Comparison of ENCODE assay signal across 21 cellular contexts in genomic region chr4:7826909-7827306, GRCh38.
DNase-seq lines count a peak whose midpoint lies in the region; ATAC-seq, FAIRE-seq and TF ChIP-seq lines count a peak whose summit lies in the region.
"Had no signal": no experiment of that assay in that cellular context is flagged by ENCODE, and none has a peak within 500 bp of the region (broad histone marks: within the 10 kb centered on the region; RNA-seq: fewer than 3 reads in every experiment).

No MANE protein-coding gene starts in this region.

- TF ChIP-seq POLR2A in K562 (conservative IDR thresholded peaks at IDR 0.05) = no peak

- no peaks in the 10 kb centered on the region for H3K27me3 Mint-ChIP-seq in activated CD4-positive, alpha-beta T cell treated with anti-CD3 and anti-CD28 coated beads for 36 hours
- H3K27me3 Mint-ChIP-seq in CD8-positive, alpha-beta T cell (ENCODE audit: low read depth) = no peaks in the 10 kb centered on the region
- H3K27me3 Mint-ChIP-seq in natural killer cell treated with Interleukin-12 subunit alpha and Interleukin-12 subunit beta and Interleukin-15 and Interleukin-18, amount 100 ng/mL, for 72 hours = peaks cover 0 to 18% of the 10 kb centered on the region in 2 donors

- H4K20me1 ChIP-seq in K562 (replicated peaks; ENCODE audit: control insufficient read depth, insufficient read depth, low read length) = no peaks in the 10 kb centered on the region

- peaks cover 31% of the 10 kb centered on the region for H3K4me1 ChIP-seq in CD8-positive, alpha-beta T cell (ENCODE audit: insufficient read depth, low read length)
- peaks cover 0 to 21% of the 10 kb centered on the region in 2 experiments; a peak in 3 of 5 replicates for H3K4me1 ChIP-seq in K562 (replicated peaks in 1 of 2; ENCODE audit: control insufficient read depth in 2 of 2, insufficient read depth in 2 of 2, low read length in 2 of 2)
- H3K4me1 ChIP-seq: HAP-1 had no signal

- no peaks in the 10 kb centered on the region for H3K9me3 ChIP-seq in CD8-positive, alpha-beta T cell (ENCODE audit: low read length)
- no peaks in the 10 kb centered on the region for H3K9me3 ChIP-seq in K562 (replicated peaks; ENCODE audit: control insufficient read depth, insufficient read depth, low read depth, low read length)
- H3K9me3 ChIP-seq: HAP-1, pancreas had no signal

- no peak overlapping the region for H3K9ac ChIP-seq in K562 (ENCODE audit: insufficient read depth in 1 of 2, low read depth in 2 of 2, low read length in 2 of 2)

- no peaks in the 10 kb centered on the region for H3K36me3 ChIP-seq in CD8-positive, alpha-beta T cell (ENCODE audit: insufficient read depth, low read length)
- no peaks in the 10 kb centered on the region for H3K36me3 ChIP-seq in K562 (ENCODE audit: control insufficient read depth, insufficient read depth, low read length)
- H3K36me3 ChIP-seq: HAP-1, pancreas had no signal

- no peaks in the 10 kb centered on the region for H3K9me3 Mint-ChIP-seq in activated CD4-positive, alpha-beta T cell treated with anti-CD3 and anti-CD28 coated beads for 36 hours (ENCODE audit: low read depth)
- no peaks in the 10 kb centered on the region for H3K9me3 Mint-ChIP-seq in CD8-positive, alpha-beta T cell
- no peaks in the 10 kb centered on the region for H3K9me3 Mint-ChIP-seq in natural killer cell treated with Interleukin-12 subunit alpha and Interleukin-12 subunit beta and Interleukin-15 and Interleukin-18, amount 100 ng/mL, for 72 hours

- intact Hi-C loops in activated CD4-positive, alpha-beta T cell treated with anti-CD3 and anti-CD28 coated beads for 36 hours (cut with DNase I, micrococcal nuclease) = no loop called here
- intact Hi-C loops in CD8-positive, alpha-beta T cell (cut with DNase I, micrococcal nuclease) = no loop called here
- intact Hi-C loops in K562 (cut with micrococcal nuclease) = no loop called here

- no peak overlapping the region for H2AFZ ChIP-seq in K562 (ENCODE audit: low read depth, low read length)

- no peak overlapping the region for H3K4me3 ChIP-seq in CD8-positive, alpha-beta T cell (ENCODE audit: low read depth, low read length)
- no peak overlapping the region for H3K4me3 ChIP-seq in K562
- H3K4me3 ChIP-seq: HAP-1, pancreas had no signal

- no peaks in the 10 kb centered on the region for H3K9me1 ChIP-seq in K562 (ENCODE audit: control insufficient read depth, insufficient read depth, low read length)

- in situ Hi-C loops in K562 (cut with MboI) (no loop called here), KBM-7 (cut with MboI; ENCODE audit: low pct_unique_long_range_greater_than_20kb, low sequenced_read_pairs) (no loop called here)

- no peak overlapping the region for H3K4me3 Mint-ChIP-seq in activated CD4-positive, alpha-beta T cell treated with anti-CD3 and anti-CD28 coated beads for 36 hours
- peak overlapping the region; percentile 47 for H3K4me3 Mint-ChIP-seq in CD8-positive, alpha-beta T cell
- H3K4me3 Mint-ChIP-seq in natural killer cell treated with Interleukin-12 subunit alpha and Interleukin-12 subunit beta and Interleukin-15 and Interleukin-18, amount 100 ng/mL, for 72 hours = peak overlapping the region; percentile 66
- H3K4me3 Mint-ChIP-seq: IgD-negative memory B cell, WTC11 had no signal

- no peak for ATAC-seq in activated CD4-positive, alpha-beta T cell treated with anti-CD3 and anti-CD28 coated beads for 36 hours
- no peak for ATAC-seq in CD8-positive, alpha-beta T cell
- ATAC-seq in K562 (no peak), GM18861 (IDR thresholded peaks at IDR 0.05; ENCODE audit: unreplicated experiment) (no peak)
- ATAC-seq in natural killer cell treated with Interleukin-12 subunit alpha and Interleukin-12 subunit beta and Interleukin-15 and Interleukin-18, amount 100 ng/mL, for 72 hours = no peak
- ATAC-seq: left lobe of liver, pancreas had no signal

- no peak for FAIRE-seq in K562 (lab: Jason Lieb, UNC)
- FAIRE-seq: GM12891, pancreas had no signal

- no peak for TF ChIP-seq RAD21 in K562 (CRISPR knock-in tag; conservative IDR thresholded peaks at IDR 0.05 in 1 of 2, IDR thresholded peaks at IDR 0.05 in 1 of 2)

- peaks cover 27% of the 10 kb centered on the region for H3K36me3 Mint-ChIP-seq in activated CD4-positive, alpha-beta T cell treated with anti-CD3 and anti-CD28 coated beads for 36 hours (ENCODE audit: low read depth)
- peaks cover 19% of the 10 kb centered on the region for H3K36me3 Mint-ChIP-seq in CD8-positive, alpha-beta T cell
- H3K36me3 Mint-ChIP-seq in natural killer cell treated with Interleukin-12 subunit alpha and Interleukin-12 subunit beta and Interleukin-15 and Interleukin-18, amount 100 ng/mL, for 72 hours = peaks cover 4% of the 10 kb centered on the region
- H3K36me3 Mint-ChIP-seq: IgD-negative memory B cell had no signal

- no peaks in the 10 kb centered on the region for H3K27me3 ChIP-seq in CD8-positive, alpha-beta T cell (ENCODE audit: insufficient read depth, low read length)
- peaks cover 10 to 28% of the 10 kb centered on the region in 2 experiments; a peak in 4 of 5 replicates for H3K27me3 ChIP-seq in K562 (ENCODE audit: control insufficient read depth in 2 of 2, insufficient read depth in 2 of 2, low read length in 2 of 2)
- H3K27me3 ChIP-seq: pancreas had no signal

- CTCF ChIA-PET in activated CD4-positive, alpha-beta T cell treated with anti-CD3 and anti-CD28 coated beads for 36 hours (lab: Charles Lee) = no interaction called here
- CTCF ChIA-PET in CD8-positive, alpha-beta T cell (lab: Charles Lee) = interaction anchor here (1.5 to 1.9 kb wide), 4 partner anchors 20 to 160 kb away, joined by 3 to 7 read pairs (median 6); no protein-coding TSS in a partner anchor
- CTCF ChIA-PET in K562 (lab: Yijun Ruan, JAX; ENCODE audit: low intra/inter-chr PET ratio) = no interaction called here

- no peak for TF ChIP-seq CTCF in CD8-positive, alpha-beta T cell (IDR thresholded peaks at IDR 0.05)
- TF ChIP-seq CTCF in K562 (IDR thresholded peaks at IDR 0.05 in 2 of 3, conservative IDR thresholded peaks at IDR 0.05 in 1 of 3; ENCODE audit: insufficient read depth in 2 of 3, low read depth in 1 of 3, low read length in 3 of 3) = no peak

- H3K4me2 ChIP-seq in K562 (ENCODE audit: insufficient read depth, low read length) = no peak overlapping the region

- no peak overlapping the region for H3K27ac ChIP-seq in CD8-positive, alpha-beta T cell (ENCODE audit: low read depth, low read length)
- no peak overlapping the region for H3K27ac ChIP-seq in K562 (ENCODE audit: extremely low read depth, low read depth, low read length)
- H3K27ac ChIP-seq: C4-2B, pancreas had no signal

- 4% methylated on average over 11 of the region's 11 CpGs for WGBS in K562 (ENCODE audit: insufficient coverage, low coverage, missing lambda C conversion rate)

- no peak for TF ChIP-seq EP300 in K562 (IDR thresholded peaks at IDR 0.05; ENCODE audit: low read length)

- BruUV-seq in K562 (replicated peaks; lab: Mats Ljungman, UMichigan) = no TSS peak

- H3K27ac Mint-ChIP-seq in activated CD4-positive, alpha-beta T cell treated with anti-CD3 and anti-CD28 coated beads for 36 hours = peak overlapping the region; percentile 2
- H3K27ac Mint-ChIP-seq in CD8-positive, alpha-beta T cell = peak overlapping the region; percentile 28
- H3K27ac Mint-ChIP-seq in natural killer cell treated with Interleukin-12 subunit alpha and Interleukin-12 subunit beta and Interleukin-15 and Interleukin-18, amount 100 ng/mL, for 72 hours = peak overlapping the region in 1 of 2 donors; percentile 17

- no peaks in the 10 kb centered on the region for H3K79me2 ChIP-seq in K562 (ENCODE audit: control insufficient read depth, insufficient read depth, low read length)

- POLR2A ChIA-PET in activated CD4-positive, alpha-beta T cell treated with anti-CD3 and anti-CD28 coated beads for 36 hours (lab: Charles Lee) = no interaction called here
- POLR2A ChIA-PET in CD8-positive, alpha-beta T cell (lab: Charles Lee) = no interaction called here
- POLR2A ChIA-PET in K562 (lab: Yijun Ruan, JAX) = interaction anchor here (0.6 to 0.9 kb wide), 2 partner anchors 9 to 129 kb away, joined by 3 to 4 read pairs; no protein-coding TSS in a partner anchor

- no peak for DNase-seq in activated CD4-positive, alpha-beta T cell treated with anti-CD3 and anti-CD28 coated beads for 36 hours
- no peak for DNase-seq in activated CD4-positive, alpha-beta T cell treated with anti-CD3 and anti-CD28 coated beads for 48 hours
- DNase-seq in CD8-positive, alpha-beta T cell = no peak
- DNase-seq in K562 (ENCODE audit: extremely low read depth in 1 of 4, low spot score in 3 of 4) (no peak), KBM-7 (no peak), HPDE6-E6E7 (ENCODE audit: extremely low spot score) (no peak)
- no peak for DNase-seq in natural killer cell treated with Interleukin-12 subunit alpha and Interleukin-12 subunit beta and Interleukin-15 and Interleukin-18, amount 100 ng/mL, for 72 hours (ENCODE audit: low spot score)
- DNase-seq: activated effector memory CD4-positive, alpha-beta T cell treated with anti-CD3 and anti-CD28 coated beads, Interleukin-2, amount 50 U/mL, for 16 hours; aorta; DMS53; NCI-H1694 treated with DMSO at 0.1 percent for 48 hours; NCI-H774; pancreas; SHP77 had no signal

- H3K4me1 Mint-ChIP-seq in activated CD4-positive, alpha-beta T cell treated with anti-CD3 and anti-CD28 coated beads for 36 hours = peaks cover 46% of the 10 kb centered on the region
- H3K4me1 Mint-ChIP-seq in CD8-positive, alpha-beta T cell (ENCODE audit: low read depth) = peaks cover 43% of the 10 kb centered on the region
- H3K4me1 Mint-ChIP-seq in natural killer cell treated with Interleukin-12 subunit alpha and Interleukin-12 subunit beta and Interleukin-15 and Interleukin-18, amount 100 ng/mL, for 72 hours (ENCODE audit: low read depth in 2 of 2) = peaks cover 36 to 54% of the 10 kb centered on the region in 2 donors
- H3K4me1 Mint-ChIP-seq: IgD-negative memory B cell had no signal

TF ChIP-seq in K562, 482 proteins besides CTCF, POLR2A, EP300 and RAD21 (continues in another document):
- TF ChIP-seq ZNF583 (CRISPR knock-in tag; IDR thresholded peaks at IDR 0.05) = no peak
- TF ChIP-seq JUND (IDR thresholded peaks at IDR 0.05; ENCODE audit: borderline replicate concordance, low read depth, low read length) = peak; percentile 71
- peak; percentile 74; the same call in 1 of the 3 replicates for TF ChIP-seq JUND (tag; IDR thresholded peaks at IDR 0.05; ENCODE audit: borderline replicate concordance, low read depth, low read length)
- TF ChIP-seq NFATC3 (IDR thresholded peaks at IDR 0.05) = no peak
- TF ChIP-seq, protein P1, sequence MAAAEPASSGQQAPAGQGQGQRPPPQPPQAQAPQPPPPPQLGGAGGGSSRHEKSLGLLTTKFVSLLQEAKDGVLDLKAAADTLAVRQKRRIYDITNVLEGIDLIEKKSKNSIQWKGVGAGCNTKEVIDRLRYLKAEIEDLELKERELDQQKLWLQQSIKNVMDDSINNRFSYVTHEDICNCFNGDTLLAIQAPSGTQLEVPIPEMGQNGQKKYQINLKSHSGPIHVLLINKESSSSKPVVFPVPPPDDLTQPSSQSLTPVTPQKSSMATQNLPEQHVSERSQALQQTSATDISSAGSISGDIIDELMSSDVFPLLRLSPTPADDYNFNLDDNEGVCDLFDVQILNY (CRISPR knock-in tag; IDR thresholded peaks at IDR 0.05) = no peak
